18 cellular contexts compared by ENCODE assay signal in the genomic region with DNA sequence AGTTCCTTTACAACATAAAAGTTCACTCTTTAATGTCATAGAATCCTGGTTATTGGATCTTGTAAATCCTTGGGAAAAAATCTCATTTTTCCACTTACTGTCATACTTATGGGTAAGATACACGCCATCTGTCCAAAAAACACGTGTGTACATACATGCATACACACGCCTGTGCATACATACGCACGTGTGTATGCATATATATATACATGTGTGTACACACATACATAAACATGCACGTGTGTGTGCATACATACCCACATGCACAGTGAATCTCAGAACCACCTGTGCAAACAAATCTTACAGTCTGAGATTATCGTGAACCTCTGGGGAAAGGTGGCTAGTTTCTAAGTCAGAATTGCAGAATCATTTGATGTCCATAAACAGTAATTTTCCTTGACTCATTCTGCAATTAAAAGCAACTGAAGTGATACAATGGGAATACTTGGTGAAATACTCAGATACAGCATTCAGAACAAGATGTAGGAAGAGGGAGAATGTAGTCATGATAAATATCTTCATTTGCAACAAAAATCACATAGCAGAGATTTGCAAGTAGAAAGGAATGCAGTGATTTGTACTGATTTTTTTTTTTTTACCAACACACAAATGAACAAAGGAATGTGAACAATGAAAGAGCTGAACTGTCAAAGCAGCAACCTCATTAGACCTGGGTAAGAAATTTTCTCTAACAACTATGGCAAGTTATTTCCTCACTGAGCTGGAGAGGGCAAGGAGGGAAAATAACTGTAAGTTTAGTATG.
DNase-seq lines count a peak whose midpoint lies in the region; ATAC-seq and TF ChIP-seq lines count a peak whose summit lies in the region.
"Had no signal": no experiment of that assay in that cellular context is flagged by ENCODE, and none has a peak within 500 bp of the region (broad histone marks: within the 10 kb centered on the region; RNA-seq: fewer than 3 reads in every experiment).

No MANE protein-coding gene starts in this region.

- H3K4me3 ChIP-seq in SJSA1, result no peak overlapping the region
- no peak overlapping the region for H3K4me3 ChIP-seq in foreskin fibroblast (ENCODE audit: low read depth in 1 of 2, low read length in 2 of 2)
- H3K4me3 ChIP-seq: adrenal gland, lung, MG63, Peyer's patch, stomach, vagina had no signal

- DNase-seq in A172 (ENCODE audit: low spot score) (peak; percentile 67), G401 (ENCODE audit: low spot score) (peak; percentile 9), SJSA1 (ENCODE audit: low read depth in 1 of 2, low spot score in 2 of 2) (peak in 1 of 2 experiments; percentile 34), foreskin fibroblast (peak; percentile 20 to 41), NCI-H1436 (lab: John Stamatoyannopoulos, UW) (no peak), NOMO-1 treated with dmso at 0.1 percent for 144 hours (lab: John Stamatoyannopoulos, UW; ENCODE audit: unreplicated experiment) (no peak), Right ventricle myocardium superior (no peak)
- DNase-seq: adrenal gland; H9; MG63; naive thymus-derived CD8-positive, alpha-beta T cell; NCI-H2029 treated with DMSO at 0.1 percent for 48 hours; NCI-H526 treated with DMSO at 0.1 percent for 48 hours; Peyer's patch; stomach had no signal

- peak overlapping the region; percentile 62 for H3K27ac ChIP-seq in SJSA1
- H3K27ac ChIP-seq: adrenal gland, Peyer's patch, stomach, vagina had no signal

- intact Hi-C loops in Right ventricle myocardium superior (cut with DNase I), result no loop called here

- H3K36me3 ChIP-seq in SJSA1, result no peaks in the 10 kb centered on the region
- H3K36me3 ChIP-seq: adrenal gland, MG63, Peyer's patch, stomach, vagina had no signal

- ATAC-seq in HG02798 (IDR thresholded peaks at IDR 0.05; ENCODE audit: poor library complexity, unreplicated experiment) (no peak), Right ventricle myocardium superior (ENCODE audit: poor library complexity) (no peak)
- ATAC-seq: naive thymus-derived CD8-positive, alpha-beta T cell had no signal

- no peak for TF ChIP-seq CTCF in foreskin fibroblast (IDR thresholded peaks at IDR 0.05; ENCODE audit: low read depth, low read length)

- no peaks in the 10 kb centered on the region for H3K9me3 ChIP-seq in SJSA1 (replicated peaks)
- H3K9me3 ChIP-seq: adrenal gland, MG63, Peyer's patch, stomach, vagina had no signal

- H3K4me1 ChIP-seq in SJSA1 (replicated peaks), result peaks cover 14% of the 10 kb centered on the region
- H3K4me1 ChIP-seq: adrenal gland, Peyer's patch, stomach, vagina had no signal

- H3K27me3 ChIP-seq in SJSA1 (replicated peaks), result no peaks in the 10 kb centered on the region
- H3K27me3 ChIP-seq: adrenal gland, MG63, Peyer's patch, stomach, vagina had no signal

- in situ Hi-C loops in G401 (cut with HindIII; ENCODE audit: low sequenced_read_pairs), result no loop called here

Comparison
In these comparisons a context has a peak if more than half of its experiments do, and no peak if none do; other contexts are left out.
1. DNase-seq: peak in A172 (single experiment), G401 (single experiment) and foreskin fibroblast (2 of 2); none in NCI-H1436 (single experiment), NOMO-1 treated with dmso at 0.1 percent for 144 hours (single experiment) and Right ventricle myocardium superior (single experiment).